ENCODE assay signal across 17 cellular contexts in genomic region chrX:69305333-69306062, GRCh38.
DNase-seq lines count a peak whose midpoint lies in the region; ATAC-seq and TF ChIP-seq lines count a peak whose summit lies in the region.
"Had no signal": no experiment of that assay in that cellular context is flagged by ENCODE, and none has a peak within 500 bp of the region (broad histone marks: within the 10 kb centered on the region; RNA-seq: fewer than 3 reads in every experiment).

No MANE protein-coding gene starts in this region.

- H3K27me3 Mint-ChIP-seq in glutamatergic neuron (ENCODE audit: unreplicated experiment), result peaks cover 6% of the 10 kb centered on the region
- peaks cover 65% of the 10 kb centered on the region for H3K27me3 Mint-ChIP-seq in MCF 10A (ENCODE audit: insufficient read depth, unreplicated experiment)

- H3K4me3 Mint-ChIP-seq in glutamatergic neuron (ENCODE audit: unreplicated experiment), result no peak overlapping the region
- no peak overlapping the region for H3K4me3 Mint-ChIP-seq in MCF 10A (ENCODE audit: unreplicated experiment)
- H3K4me3 Mint-ChIP-seq: activated B cell treated with CpG ODN at 0.5 μM for 24 hours had no signal

- peak overlapping the region; percentile 83 for H2AFZ ChIP-seq in neuronal stem cell (ENCODE audit: low read length)

- DNase-seq in GM03348 (ENCODE audit: low spot score) (peak; percentile 34), NCI-H526 (lab: John Stamatoyannopoulos, UW) (peak; percentile 43 to 63), glutamatergic neuron (peak; percentile 39), neuronal stem cell (ENCODE audit: low spot score) (peak; percentile 73), MCF 10A (ENCODE audit: unreplicated experiment) (no peak), DMS 273 treated with DMSO at 0.1 percent for 48 hours (lab: John Stamatoyannopoulos, UW) (no peak)
- DNase-seq: activated B cell treated with CpG ODN at 0.5 μM for 24 hours; activated gamma-delta T cell; Calu3; foreskin melanocyte; midbrain; NCI-H2081 treated with DMSO at 0.1 percent for 48 hours; Right ventricle myocardium superior; stimulated activated CD4-positive, alpha-beta T cell treated with anti-CD3 and anti-CD28 coated beads, Interleukin-4, amount 100 ng/mL, for 4 hours had no signal

- no peak overlapping the region for H4K8ac ChIP-seq in neuronal stem cell (ENCODE audit: low read depth, low read length)

- no CpG with 5 or more reads among the region's 39 CpGs for WGBS in neuronal stem cell (ENCODE audit: extremely low coverage in 2 of 2, insufficient read length in 2 of 2, insufficient replicate concordance in 1 of 2), 2 donors

- no peaks in the 10 kb centered on the region for H3K36me3 ChIP-seq in neuronal stem cell (replicated peaks in 1 of 2; ENCODE audit: control insufficient read depth in 2 of 2, insufficient read depth in 2 of 2, low read length in 2 of 2)
- H3K36me3 ChIP-seq: thoracic aorta had no signal

- H3K27ac Mint-ChIP-seq in glutamatergic neuron (ENCODE audit: unreplicated experiment) (no peak overlapping the region), MCF 10A (ENCODE audit: low read depth, unreplicated experiment) (no peak overlapping the region)
- H3K27ac Mint-ChIP-seq: activated B cell treated with CpG ODN at 0.5 μM for 24 hours had no signal

- POLR2A ChIA-PET in MCF 10A (lab: Yijun Ruan, JAX), result no interaction called here

- no TSS peak for BruUV-seq in MCF 10A (replicated peaks; lab: Mats Ljungman, UMichigan)

- H2BK15ac ChIP-seq in neuronal stem cell (ENCODE audit: low read length), result no peak overlapping the region

- peaks cover 0 to 15% of the 10 kb centered on the region in 2 donors for H3K4me1 ChIP-seq in neuronal stem cell (ENCODE audit: control insufficient read depth in 2 of 2, insufficient read depth in 1 of 2, low read depth in 1 of 2, low read length in 2 of 2)

- no peak overlapping the region for H2BK120ac ChIP-seq in neuronal stem cell (ENCODE audit: low read depth, low read length)

- H3K23ac ChIP-seq in neuronal stem cell (ENCODE audit: low read depth, low read length, poor library complexity), result no peak overlapping the region

- peak overlapping the region; percentile 82 for H3K27ac ChIP-seq in neuronal stem cell (replicated peaks; ENCODE audit: low read length)
- H3K27ac ChIP-seq: thoracic aorta had no signal

- H3K4me1 Mint-ChIP-seq in glutamatergic neuron (ENCODE audit: low read depth, unreplicated experiment) (peaks cover 15% of the 10 kb centered on the region), MCF 10A (ENCODE audit: insufficient read depth, unreplicated experiment) (no peaks in the 10 kb centered on the region)
- H3K4me1 Mint-ChIP-seq: activated B cell treated with CpG ODN at 0.5 μM for 24 hours had no signal

- no peak overlapping the region for H3K14ac ChIP-seq in neuronal stem cell (ENCODE audit: low read length)

- H3K79me1 ChIP-seq in neuronal stem cell (ENCODE audit: low read depth, low read length), result no peaks in the 10 kb centered on the region

- TF ChIP-seq CTCF in glutamatergic neuron (IDR thresholded peaks at IDR 0.05; ENCODE audit: partially characterized antibody, unreplicated experiment) (no peak), MCF 10A (IDR thresholded peaks at IDR 0.05; ENCODE audit: unreplicated experiment) (no peak)

- peak overlapping the region in 1 of 2 donors; percentile 17 for H3K4me3 ChIP-seq in neuronal stem cell (ENCODE audit: low read length in 2 of 2)
- H3K4me3 ChIP-seq: thoracic aorta had no signal

- H2AK5ac ChIP-seq in neuronal stem cell (ENCODE audit: low read depth, low read length), result no peak overlapping the region

- ATAC-seq in GM18505 (IDR thresholded peaks at IDR 0.05; ENCODE audit: unreplicated experiment), result no peak
- ATAC-seq in GM18502 (IDR thresholded peaks at IDR 0.05; ENCODE audit: poor library complexity, unreplicated experiment), result no peak

- H3K9me3 Mint-ChIP-seq in glutamatergic neuron (ENCODE audit: unreplicated experiment), result peaks cover 7% of the 10 kb centered on the region
- H3K9me3 Mint-ChIP-seq in MCF 10A (ENCODE audit: unreplicated experiment), result no peaks in the 10 kb centered on the region
- H3K9me3 Mint-ChIP-seq: activated B cell treated with CpG ODN at 0.5 μM for 24 hours had no signal

- no peak overlapping the region for H3K9ac ChIP-seq in neuronal stem cell (ENCODE audit: low read depth, low read length, poor library complexity)

- H3K36me3 Mint-ChIP-seq in glutamatergic neuron (ENCODE audit: unreplicated experiment) (no peaks in the 10 kb centered on the region), MCF 10A (ENCODE audit: insufficient read depth, unreplicated experiment) (no peaks in the 10 kb centered on the region)

- H4K91ac ChIP-seq in neuronal stem cell (ENCODE audit: low read depth, low read length, poor library complexity), result no peak overlapping the region

- intact Hi-C loops in MCF 10A (cut with micrococcal nuclease), result no loop called here

- H3K4me2 ChIP-seq in neuronal stem cell (ENCODE audit: insufficient read depth, low read length, poor library complexity, severe bottlenecking), result no peak overlapping the region

- TF ChIP-seq POLR2A in GM18505 (IDR thresholded peaks at IDR 0.05; ENCODE audit: borderline replicate concordance, extremely low read depth, insufficient read depth, insufficient read length), result no peak

- no peak overlapping the region for H2BK12ac ChIP-seq in neuronal stem cell (ENCODE audit: low read length)

- CTCF ChIA-PET in MCF 10A (lab: Yijun Ruan, JAX), result interaction anchor here (0.5 to 0.7 kb wide), 2 partner anchors 34 to 1146 kb away, joined by 3 to 4 read pairs; no protein-coding TSS in a partner anchor

- H3K27me3 ChIP-seq in neuronal stem cell (ENCODE audit: control insufficient read depth in 3 of 3, insufficient read depth in 3 of 3, low read depth in 1 of 3, low read length in 3 of 3), result peaks cover 0 to 30% (median 0%) of the 10 kb centered on the region in 3 experiments

- no peak overlapping the region for H3K18ac ChIP-seq in neuronal stem cell (ENCODE audit: low read length)

- H2BK5ac ChIP-seq in neuronal stem cell (ENCODE audit: low read length), result peak overlapping the region; percentile 22

- H3K4ac ChIP-seq in neuronal stem cell (ENCODE audit: low read length), result no peak overlapping the region

- H3K9me3 ChIP-seq in neuronal stem cell (replicated peaks in 1 of 2; ENCODE audit: control insufficient read depth in 2 of 2, insufficient read depth in 1 of 2, low read depth in 1 of 2, low read length in 2 of 2), result no peaks in the 10 kb centered on the region
- H3K9me3 ChIP-seq: thoracic aorta had no signal

Comparison
In these comparisons a context has a peak if more than half of its experiments do, and no peak if none do; other contexts are left out.
1. DNase-seq: peak in GM03348 (single experiment), NCI-H526 (2 of 2), glutamatergic neuron (single experiment) and neuronal stem cell (single experiment); none in MCF 10A (single experiment) and DMS 273 treated with DMSO at 0.1 percent for 48 hours (single experiment).